ENCODE assay signal across 12 cellular contexts in genomic region chr21:36337099-36337509, GRCh38. TPM values are rescaled to one million over a fixed set of nuclear protein-coding genes. Genes with fewer than 3 reads are reported as not detected.
DNase-seq lines count a peak whose midpoint lies in the region; ATAC-seq and TF ChIP-seq lines count a peak whose summit lies in the region.
"Had no signal": no experiment of that assay in that cellular context is flagged by ENCODE, and none has a peak within 500 bp of the region (broad histone marks: within the 10 kb centered on the region; RNA-seq: fewer than 3 reads in every experiment).

No MANE protein-coding gene starts in this region.

- H3K4me3 Mint-ChIP-seq in Caco-2 (ENCODE audit: unreplicated experiment): no peak overlapping the region
- no peak overlapping the region for H3K4me3 Mint-ChIP-seq in natural killer cell treated with Interleukin-12 subunit alpha and Interleukin-12 subunit beta and Interleukin-15 and Interleukin-18, amount 100 ng/mL, for 72 hours
- no peak overlapping the region for H3K4me3 Mint-ChIP-seq in Calu3 (ENCODE audit: low read depth, unreplicated experiment)
- H3K4me3 Mint-ChIP-seq: CD4-positive, CD25-positive, alpha-beta regulatory T cell had no signal

- TF ChIP-seq CTCF in Caco-2 (IDR thresholded peaks at IDR 0.05; ENCODE audit: insufficient read depth in 1 of 2, low read depth in 1 of 2, low read length in 1 of 2, severe bottlenecking in 1 of 2, unreplicated experiment in 1 of 2): no peak
- no peak for TF ChIP-seq CTCF in PC-3 (conservative IDR thresholded peaks at IDR 0.05; ENCODE audit: low read depth, low read length)
- no peak for TF ChIP-seq CTCF in Calu3 (IDR thresholded peaks at IDR 0.05; ENCODE audit: unreplicated experiment)

- no peaks in the 10 kb centered on the region; the same call in 1 of the 2 replicates for H3K4me1 ChIP-seq in Caco-2
- peaks cover 19% of the 10 kb centered on the region for H3K4me1 ChIP-seq in PC-3 (ENCODE audit: insufficient read depth, low read length)

- CTCF ChIA-PET in Caco-2 (lab: Charles Lee): no interaction called here
- CTCF ChIA-PET in PC-3 (lab: Charles Lee): interaction anchor here (0.5 to 0.8 kb wide), 2 partner anchors 16 kb away, joined by 3 read pairs; no protein-coding TSS in a partner anchor
- CTCF ChIA-PET in Calu3 (lab: Charles Lee): no interaction called here

- no peaks in the 10 kb centered on the region for H3F3A ChIP-seq in PC-3 (ENCODE audit: low read length, unreplicated experiment)

- no peaks in the 10 kb centered on the region for H3K9me2 ChIP-seq in PC-3 (replicated peaks; ENCODE audit: low read length)

- H3K4me3 ChIP-seq in Caco-2 (ENCODE audit: low read depth, low read length): no peak overlapping the region
- H3K4me3 ChIP-seq in PC-3 (ENCODE audit: low read length): no peak overlapping the region

- H3K36me3 Mint-ChIP-seq in Caco-2 (ENCODE audit: insufficient read depth, unreplicated experiment) (peaks cover 94% of the 10 kb centered on the region), Calu3 (ENCODE audit: insufficient read depth, unreplicated experiment) (peaks cover 14% of the 10 kb centered on the region)
- peaks cover 19% of the 10 kb centered on the region for H3K36me3 Mint-ChIP-seq in natural killer cell treated with Interleukin-12 subunit alpha and Interleukin-12 subunit beta and Interleukin-15 and Interleukin-18, amount 100 ng/mL, for 72 hours

- H3K9ac ChIP-seq in PC-3 (ENCODE audit: low read length): peak overlapping the region; percentile 34; the same call in 1 of the 2 replicates

- no peaks in the 10 kb centered on the region for H3K9me3 ChIP-seq in Caco-2
- no peaks in the 10 kb centered on the region for H3K9me3 ChIP-seq in PC-3 (ENCODE audit: low read length)

- intact Hi-C loops in Caco-2 (cut with micrococcal nuclease; ENCODE audit: unreplicated experiment): no loop called here
- intact Hi-C loops in PC-3 (cut with micrococcal nuclease): no loop called here
- intact Hi-C loops in Calu3 (cut with micrococcal nuclease; ENCODE audit: unreplicated experiment): no loop called here

- H3K4me1 Mint-ChIP-seq in Caco-2 (ENCODE audit: low read depth, unreplicated experiment) (no peaks in the 10 kb centered on the region), Calu3 (ENCODE audit: low read depth, unreplicated experiment) (no peaks in the 10 kb centered on the region)
- peaks cover 14 to 16% of the 10 kb centered on the region in 2 donors for H3K4me1 Mint-ChIP-seq in natural killer cell treated with Interleukin-12 subunit alpha and Interleukin-12 subunit beta and Interleukin-15 and Interleukin-18, amount 100 ng/mL, for 72 hours (ENCODE audit: low read depth in 2 of 2)

- DNase-seq in Caco-2 (no peak), PC-3 (peak; percentile 76), epithelial cell of prostate (ENCODE audit: low read depth, low spot score) (peak; percentile 87), SW 1271 (lab: John Stamatoyannopoulos, UW) (no peak), Calu3 (no peak), activated gamma-delta T cell (lab: John Stamatoyannopoulos, UW) (no peak)
- DNase-seq in natural killer cell treated with Interleukin-12 subunit alpha and Interleukin-12 subunit beta and Interleukin-15 and Interleukin-18, amount 100 ng/mL, for 72 hours (ENCODE audit: low spot score): no peak
- DNase-seq: CD4-positive, CD25-positive, alpha-beta regulatory T cell; left ventricle myocardium superior; NCI-H526; SIG-M5 had no signal

- H3K27me3 Mint-ChIP-seq in Caco-2 (ENCODE audit: insufficient read depth, unreplicated experiment) (no peaks in the 10 kb centered on the region), Calu3 (ENCODE audit: unreplicated experiment) (no peaks in the 10 kb centered on the region)
- no peaks in the 10 kb centered on the region for H3K27me3 Mint-ChIP-seq in natural killer cell treated with Interleukin-12 subunit alpha and Interleukin-12 subunit beta and Interleukin-15 and Interleukin-18, amount 100 ng/mL, for 72 hours
- H3K27me3 Mint-ChIP-seq: CD4-positive, CD25-positive, alpha-beta regulatory T cell had no signal

- peak; percentile 99 for ATAC-seq in PC-3
- no peak for ATAC-seq in natural killer cell treated with Interleukin-12 subunit alpha and Interleukin-12 subunit beta and Interleukin-15 and Interleukin-18, amount 100 ng/mL, for 72 hours
- no peak for ATAC-seq in HG02678 (IDR thresholded peaks at IDR 0.05; ENCODE audit: unreplicated experiment)
- ATAC-seq: left ventricle myocardium superior had no signal

- peaks cover 36% of the 10 kb centered on the region for H3K79me2 ChIP-seq in PC-3 (ENCODE audit: low read length)

- POLR2A ChIA-PET in Caco-2 (lab: Charles Lee): no interaction called here
- POLR2A ChIA-PET in PC-3 (lab: Charles Lee; ENCODE audit: unreplicated experiment): interaction anchor here (0.6 kb wide), 3 partner anchors 17 to 277 kb away, joined by 3 read pairs; partner anchors contain the start of gene MORC3

- H3K9me3 Mint-ChIP-seq in Caco-2 (ENCODE audit: unreplicated experiment) (no peaks in the 10 kb centered on the region), Calu3 (ENCODE audit: low read depth, unreplicated experiment) (no peaks in the 10 kb centered on the region)
- H3K9me3 Mint-ChIP-seq in natural killer cell treated with Interleukin-12 subunit alpha and Interleukin-12 subunit beta and Interleukin-15 and Interleukin-18, amount 100 ng/mL, for 72 hours: no peaks in the 10 kb centered on the region
- H3K9me3 Mint-ChIP-seq: CD4-positive, CD25-positive, alpha-beta regulatory T cell had no signal

- no peaks in the 10 kb centered on the region for H4K20me1 ChIP-seq in PC-3 (ENCODE audit: low read length)

- no peaks in the 10 kb centered on the region for H3K36me3 ChIP-seq in Caco-2 (ENCODE audit: control insufficient read depth, insufficient read depth, low read length)
- peaks cover 41% of the 10 kb centered on the region; the same call in 1 of the 2 replicates for H3K36me3 ChIP-seq in PC-3 (ENCODE audit: low read depth, low read length)

- peak overlapping the region; percentile 20 for H2AFZ ChIP-seq in PC-3 (ENCODE audit: low read length)

- H3K27ac Mint-ChIP-seq in Caco-2 (ENCODE audit: unreplicated experiment) (no peak overlapping the region), Calu3 (ENCODE audit: unreplicated experiment) (no peak overlapping the region)
- peak overlapping the region; percentile 59 to 84 for H3K27ac Mint-ChIP-seq in natural killer cell treated with Interleukin-12 subunit alpha and Interleukin-12 subunit beta and Interleukin-15 and Interleukin-18, amount 100 ng/mL, for 72 hours
- H3K27ac Mint-ChIP-seq: CD4-positive, CD25-positive, alpha-beta regulatory T cell had no signal

- H3K27me3 ChIP-seq in Caco-2 (replicated peaks; ENCODE audit: control insufficient read depth, insufficient read depth, low read length): no peaks in the 10 kb centered on the region
- no peaks in the 10 kb centered on the region for H3K27me3 ChIP-seq in PC-3 (ENCODE audit: low read length)

- TSS peak; percentile 9 for BruUV-seq in Caco-2 (replicated peaks; lab: Mats Ljungman, UMichigan)
- TSS peak; percentile 20 for BruUV-seq in PC-3 (replicated peaks; lab: Mats Ljungman, UMichigan)
- no TSS peak for BruUV-seq in Calu3 (replicated peaks; lab: Mats Ljungman, UMichigan)

- H3K27ac ChIP-seq in PC-3 (ENCODE audit: low read length): peak overlapping the region; percentile 71
- H3K27ac ChIP-seq in epithelial cell of prostate: peak overlapping the region; percentile 95

- H3K4me2 ChIP-seq in PC-3 (ENCODE audit: low read length): peak overlapping the region; percentile 52

RNA-seq across cellular contexts. Expression of gene MORC3, which starts 17.1 kb away (rescaled TPM):
- 21.6 and 23.3 TPM in 2 replicates for total RNA-seq in Caco-2 (2022)
- total RNA-seq in PC-3 (2014; rRNA removed): 17.9 and 23.0 TPM in 2 replicates
- total RNA-seq in natural killer cell treated with Interleukin-12 subunit alpha and Interleukin-12 subunit beta and Interleukin-15 and Interleukin-18, amount 100 ng/mL, for 72 hours: 10 to 100 TPM; 26.8 to 28.7 TPM
- 18.2 and 20.2 TPM in 2 replicates for total RNA-seq in Calu3 (2022)

RNA-seq across cellular contexts. Expression of gene CHAF1B, which starts 48.1 kb away (rescaled TPM):
- 16.4 and 18.7 TPM in 2 replicates for total RNA-seq in Caco-2 (2022)
- 18.5 and 19.0 TPM in 2 replicates for total RNA-seq in PC-3 (2014; rRNA removed)
- 10 to 100 TPM; 20.2 to 38.0 TPM for total RNA-seq in natural killer cell treated with Interleukin-12 subunit alpha and Interleukin-12 subunit beta and Interleukin-15 and Interleukin-18, amount 100 ng/mL, for 72 hours
- total RNA-seq in Calu3 (2022): 13.2 and 16.0 TPM in 2 replicates

Comparison
In these comparisons a context has a peak if more than half of its experiments do, and no peak if none do; other contexts are left out.
1. DNase-seq: peak in PC-3 (single experiment) and epithelial cell of prostate (single experiment); none in Caco-2 (0 of 2), natural killer cell treated with Interleukin-12 subunit alpha and Interleukin-12 subunit beta and Interleukin-15 and Interleukin-18, amount 100 ng/mL, for 72 hours (single experiment), SW 1271 (0 of 2), Calu3 (single experiment) and activated gamma-delta T cell (single experiment).
2. H3K27ac Mint-ChIP-seq: peak in natural killer cell treated with Interleukin-12 subunit alpha and Interleukin-12 subunit beta and Interleukin-15 and Interleukin-18, amount 100 ng/mL, for 72 hours (2 of 2); none in Caco-2 (single experiment) and Calu3 (single experiment).